8 cellular contexts compared by ENCODE assay signal in the genomic region with DNA sequence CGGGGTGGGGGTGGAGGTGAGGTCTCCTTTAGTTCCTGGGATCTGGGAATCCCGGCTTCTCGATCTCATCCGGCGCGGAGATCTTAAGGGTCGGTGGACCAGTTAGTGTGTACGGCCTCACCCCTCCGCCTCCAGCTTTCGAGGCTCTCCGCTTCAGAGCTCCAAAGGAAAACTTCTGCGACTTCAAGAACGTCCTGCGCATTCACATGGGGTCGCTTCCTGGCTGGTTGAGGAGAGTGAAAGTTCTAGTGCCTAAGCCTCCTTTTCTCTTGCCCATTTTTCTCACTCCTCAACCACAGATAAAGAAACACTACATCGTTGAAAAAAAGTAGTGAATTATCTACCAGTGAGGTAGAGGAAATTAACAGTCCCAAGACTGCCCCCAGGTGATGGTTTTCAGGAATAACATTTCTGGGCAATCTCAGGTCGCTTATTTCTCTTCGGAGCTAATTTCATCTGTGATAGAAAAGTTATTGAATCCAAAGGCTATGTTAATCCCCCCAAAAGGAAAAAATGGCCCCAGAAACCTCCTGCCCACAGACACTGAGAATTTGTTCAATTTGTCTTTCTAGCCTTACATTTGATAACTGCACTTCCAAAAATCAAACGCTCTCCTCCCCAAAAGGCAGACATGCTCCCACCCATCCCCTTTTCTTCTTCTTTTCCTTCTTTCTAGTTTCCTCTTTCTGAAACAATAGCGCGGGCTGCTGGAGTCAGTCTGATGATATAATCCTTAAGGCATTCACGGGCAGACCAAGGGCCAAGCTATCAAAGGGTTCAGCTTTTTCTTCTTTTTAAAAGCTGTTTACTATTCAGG. TPM values are rescaled to one million over a fixed set of nuclear protein-coding genes. Genes with fewer than 3 reads are reported as not detected.
DNase-seq lines count a peak whose midpoint lies in the region; ATAC-seq, FAIRE-seq and TF ChIP-seq lines count a peak whose summit lies in the region.

No MANE protein-coding gene starts in this region.

- TF ChIP-seq CTCF in brain (conservative IDR thresholded peaks at IDR 0.05), result peak; percentile 74 to 79

- intact Hi-C loops in Right ventricle myocardium inferior (cut with DNase I), result loop anchor here (2.0 to 10.0 kb wide), 2 partner anchors 444 to 856 kb away; no protein-coding TSS in a partner anchor
- intact Hi-C loops in cardiac septum (cut with DNase I), result loop anchor here (2.0 to 10.0 kb wide), 2 partner anchors 784 to 858 kb away; no protein-coding TSS in a partner anchor

- H3K9me3 Mint-ChIP-seq in brain, result peaks cover 0 to 8% (median 4%) of the 10 kb centered on the region in 5 experiments

- DNase-seq in Right ventricle myocardium inferior (ENCODE audit: missing footprints), result no peak
- DNase-seq in cardiac septum (ENCODE audit: low spot score), result no peak
- peak; percentile 70 for DNase-seq in NCI-H82 (lab: John Stamatoyannopoulos, UW)
- DNase-seq in iris pigment epithelial cell (ENCODE audit: low read depth), result peak; percentile 58
- peak; percentile 56 for DNase-seq in small intestine

- no peak overlapping the region for H3K27ac ChIP-seq in small intestine (ENCODE audit: low read depth in 1 of 2, low read length in 1 of 2)

- H3K27ac Mint-ChIP-seq in brain, result peak overlapping the region in 2 of 5 experiments; percentile 37 to 39

- H3K4me1 ChIP-seq in small intestine (ENCODE audit: control insufficient read depth in 2 of 2, insufficient read depth in 1 of 2, low read depth in 1 of 2, low read length in 1 of 2), result peaks cover 0 to 2% of the 10 kb centered on the region in 2 donors

- H3K36me3 ChIP-seq in small intestine (ENCODE audit: control insufficient read depth in 2 of 2, insufficient read depth in 2 of 2, low read length in 2 of 2), result no peaks in the 10 kb centered on the region

- H3K4me1 Mint-ChIP-seq in brain, result peaks cover 19% of the 10 kb centered on the region

- H3K27me3 Mint-ChIP-seq in brain, result peaks cover 91% of the 10 kb centered on the region

- H3K36me3 Mint-ChIP-seq in brain, result no peaks in the 10 kb centered on the region

- peaks cover 10 to 39% of the 10 kb centered on the region in 2 donors for H3K27me3 ChIP-seq in small intestine (ENCODE audit: control insufficient read depth in 2 of 2, insufficient read depth in 2 of 2, low read length in 2 of 2)

- peak overlapping the region; percentile 74 to 84 (median 81) for H3K4me3 Mint-ChIP-seq in brain

- peak overlapping the region in 1 of 2 donors; percentile 19 for H3K4me3 ChIP-seq in small intestine (ENCODE audit: low read depth in 1 of 2, low read length in 2 of 2)

- WGBS in small intestine, 3 donors, result 5 to 11% (median 10%) methylated on average over 22 of the region's 22 CpGs

- peak; percentile 63 for ATAC-seq in Right ventricle myocardium inferior
- ATAC-seq in HG03025 (IDR thresholded peaks at IDR 0.05; ENCODE audit: low FRiP score, unreplicated experiment), result peak; percentile 59
- no peak for ATAC-seq in GM21515 (IDR thresholded peaks at IDR 0.05; ENCODE audit: unreplicated experiment)

- no peaks in the 10 kb centered on the region for H3K9me3 ChIP-seq in small intestine (ENCODE audit: control insufficient read depth, low read depth)

- FAIRE-seq in small intestine (lab: Jason Lieb, UNC), result no peak

RNA-seq across cellular contexts. Expression of gene TBX15, which starts 20.5 kb away (rescaled TPM):
- 0.43 TPM for total RNA-seq in Right ventricle myocardium inferior
- 1.1 TPM for total RNA-seq in cardiac septum
- polyA plus RNA-seq in brain (ENCODE audit: insufficient read depth, low read depth, low replicate concordance), result 9.0 TPM
- under 1 TPM in 1 of 3 donors, not detected in 2; 0.09 TPM for polyA plus RNA-seq in small intestine

Comparison
In these comparisons a context has a peak if more than half of its experiments do, and no peak if none do; other contexts are left out.
1. DNase-seq: peak in NCI-H82 (single experiment), iris pigment epithelial cell (single experiment) and small intestine (single experiment); none in Right ventricle myocardium inferior (single experiment) and cardiac septum (single experiment).